In genomic region chr3:107432013-107432515, GRCh38 we compare ENCODE assay signal across 8 cellular contexts. TPM values are rescaled to one million over a fixed set of nuclear protein-coding genes. Genes with fewer than 3 reads are reported as not detected.
DNase-seq lines count a peak whose midpoint lies in the region; ATAC-seq and TF ChIP-seq lines count a peak whose summit lies in the region.

No MANE protein-coding gene starts in this region.

- peak overlapping the region; percentile 72 for H3K27ac Mint-ChIP-seq in activated T-cell treated with anti-CD3 and anti-CD28 coated beads, Interleukin-2, amount 50 U/mL, for 72 hours
- H3K27ac Mint-ChIP-seq in natural killer cell: no peak overlapping the region

- POLR2A ChIA-PET in RWPE1 (lab: Yijun Ruan, JAX; ENCODE audit: low non-redundant PET): interaction anchor here (0.7 to 1.5 kb wide), 3 partner anchors 11 to 92 kb away, joined by 3 to 6 read pairs (median 5); no protein-coding TSS in a partner anchor

- peaks cover 8% of the 10 kb centered on the region for H3K4me1 Mint-ChIP-seq in activated T-cell treated with anti-CD3 and anti-CD28 coated beads, Interleukin-2, amount 50 U/mL, for 72 hours (ENCODE audit: low read depth)
- peaks cover 14% of the 10 kb centered on the region in 2 donors for H3K4me1 Mint-ChIP-seq in natural killer cell

- no peak for ATAC-seq in activated T-cell treated with anti-CD3 and anti-CD28 coated beads, Interleukin-2, amount 50 U/mL, for 72 hours (replicated peaks in 1 of 2)
- ATAC-seq in natural killer cell: peak in 1 of 3 donors; percentile 5
- no peak for ATAC-seq in GM21737 (IDR thresholded peaks at IDR 0.05; ENCODE audit: unreplicated experiment)
- ATAC-seq in GM19463 (IDR thresholded peaks at IDR 0.05; ENCODE audit: unreplicated experiment): no peak

- TF ChIP-seq CTCF in RWPE1 (conservative IDR thresholded peaks at IDR 0.05; ENCODE audit: low read depth) (no peak), natural killer cell (IDR thresholded peaks at IDR 0.05) (no peak)

- H3K9me3 Mint-ChIP-seq in activated T-cell treated with anti-CD3 and anti-CD28 coated beads, Interleukin-2, amount 50 U/mL, for 72 hours: no peaks in the 10 kb centered on the region
- no peaks in the 10 kb centered on the region for H3K9me3 Mint-ChIP-seq in natural killer cell

- CTCF ChIA-PET in RWPE1 (lab: Yijun Ruan, JAX): interaction anchor here (0.6 to 1.6 kb wide), 2 partner anchors 160 to 250 kb away, joined by 4 to 6 read pairs; no protein-coding TSS in a partner anchor

- no peaks in the 10 kb centered on the region for H3K36me3 Mint-ChIP-seq in activated T-cell treated with anti-CD3 and anti-CD28 coated beads, Interleukin-2, amount 50 U/mL, for 72 hours (ENCODE audit: insufficient read depth in 2 of 2)
- H3K36me3 Mint-ChIP-seq in natural killer cell: no peaks in the 10 kb centered on the region

- peaks cover 27% of the 10 kb centered on the region for H3K27me3 Mint-ChIP-seq in activated T-cell treated with anti-CD3 and anti-CD28 coated beads, Interleukin-2, amount 50 U/mL, for 72 hours (ENCODE audit: low read depth)
- peaks cover 16 to 41% of the 10 kb centered on the region in 2 donors for H3K27me3 Mint-ChIP-seq in natural killer cell (ENCODE audit: low read depth in 2 of 2)

- H3K27ac ChIP-seq in RWPE1: peak overlapping the region; percentile 92
- peak overlapping the region; percentile 89 for H3K27ac ChIP-seq in epithelial cell of prostate

- DNase-seq in activated T-cell treated with anti-CD3 and anti-CD28 coated beads, Interleukin-2, amount 50 U/mL, for 72 hours: no peak
- no peak for DNase-seq in activated T-cell treated with anti-CD3 and anti-CD28 coated beads for 4 hours
- DNase-seq in RWPE1 (ENCODE audit: low spot score): no peak
- DNase-seq in epithelial cell of prostate (ENCODE audit: low read depth, low spot score): no peak
- DNase-seq in natural killer cell: no peak
- no peak for DNase-seq in NCI-H2227 treated with DMSO at 0.1 percent for 48 hours (lab: John Stamatoyannopoulos, UW)

- intact Hi-C loops in natural killer cell (cut with micrococcal nuclease): loop anchor here (5.0 kb wide), 1 partner anchor 90 kb away; the partner anchor contains the start of gene BBX

- peak overlapping the region; percentile 89 to 94 for H3K4me3 Mint-ChIP-seq in activated T-cell treated with anti-CD3 and anti-CD28 coated beads, Interleukin-2, amount 50 U/mL, for 72 hours
- peak overlapping the region; percentile 90 for H3K4me3 Mint-ChIP-seq in natural killer cell

RNA-seq across cellular contexts. Expression of gene CCDC54, which starts 54.8 kb away (rescaled TPM):
- total RNA-seq in activated T-cell treated with anti-CD3 and anti-CD28 coated beads, Interleukin-2, amount 50 U/mL, for 72 hours: not detected
- total RNA-seq in natural killer cell: not detected
